ENCODE assay signal across 18 cellular contexts in the genomic region with DNA sequence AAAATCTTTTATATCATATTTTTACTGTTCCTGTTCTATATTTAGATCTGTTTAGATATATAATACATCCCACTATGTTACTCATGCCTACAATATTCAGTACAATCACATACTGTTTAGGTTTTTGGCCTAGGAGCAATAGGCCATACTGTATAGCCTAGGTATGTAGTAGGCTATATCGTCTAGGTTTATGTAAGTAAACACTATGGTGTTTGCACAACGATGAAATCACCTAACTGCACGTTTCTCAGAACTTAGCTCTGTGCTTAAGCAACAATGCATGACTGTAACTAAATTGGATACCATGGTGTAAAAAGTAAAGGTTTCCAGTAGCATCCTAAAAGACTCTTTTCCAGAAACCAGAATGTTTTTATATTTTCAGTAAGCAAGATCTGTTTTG.
"Had no signal": no experiment of that assay in that cellular context is flagged by ENCODE, and none has a peak within 500 bp of the region (broad histone marks: within the 10 kb centered on the region; RNA-seq: fewer than 3 reads in every experiment).

No MANE protein-coding gene starts in this region.

- H3K27ac ChIP-seq: ascending aorta, cardiac muscle cell, psoas muscle, testis, upper lobe of right lung, VCaP had no signal

- H3K4me1 ChIP-seq: ascending aorta, psoas muscle, testis, upper lobe of right lung had no signal

- H3K4me1 Mint-ChIP-seq: naive thymus-derived CD8-positive, alpha-beta T cell had no signal

- H3K9me3 ChIP-seq: ascending aorta, psoas muscle, testis, upper lobe of right lung had no signal

- DNase-seq: activated CD4-positive, alpha-beta T cell treated with anti-CD3 and anti-CD28 coated beads for 4 hours; activated CD8-positive, alpha-beta memory T cell treated with anti-CD3 and anti-CD28 coated beads, Interleukin-2, amount 50 U/mL, for 48 hours; activated CD8-positive, alpha-beta T cell treated with anti-CD3 and anti-CD28 coated beads, Interleukin-2, amount 10 ng/mL, durations not matched to agents 7 days and 5 days; activated naive CD4-positive, alpha-beta T cell; effector CD4-positive, alpha-beta T cell; hypothalamus; naive thymus-derived CD8-positive, alpha-beta T cell; occipital lobe; psoas muscle; stimulated activated CD4-positive, alpha-beta T cell treated with anti-CD3 and anti-CD28 coated beads, Interleukin-4, amount 100 ng/mL, for 1 hour; T-helper 1 cell; testis; upper lobe of right lung had no signal

- H3K9me3 Mint-ChIP-seq: stimulated activated naive CD8-positive, alpha-beta T cell treated with anti-CD3 and anti-CD28 coated beads, Interleukin-15, Interleukin-2, amounts not matched to agents 100 ng/mL and 50 ng/mL, for 24 hours had no signal

- H3K36me3 ChIP-seq: ascending aorta, cardiac muscle cell, upper lobe of right lung had no signal

- H3K36me3 Mint-ChIP-seq: naive thymus-derived CD8-positive, alpha-beta T cell had no signal

- H3K4me3 ChIP-seq: ascending aorta, cardiac muscle cell, psoas muscle, testis, upper lobe of right lung had no signal

- ATAC-seq: activated CD8-positive, alpha-beta T cell treated with anti-CD3 and anti-CD28 coated beads, Interleukin-2, amount 10 ng/mL, durations not matched to agents 7 days and 5 days; naive thymus-derived CD8-positive, alpha-beta T cell; psoas muscle; sciatic nerve; upper lobe of right lung had no signal

- H3K27ac Mint-ChIP-seq: activated CD8-positive, alpha-beta T cell treated with anti-CD3 and anti-CD28 coated beads, Interleukin-2, amount 10 ng/mL, durations not matched to agents 7 days and 5 days; naive thymus-derived CD8-positive, alpha-beta T cell; stimulated activated naive CD8-positive, alpha-beta T cell treated with anti-CD3 and anti-CD28 coated beads, Interleukin-15, Interleukin-2, amounts not matched to agents 100 ng/mL and 50 ng/mL, for 24 hours had no signal

- H3K27me3 ChIP-seq: ascending aorta, cardiac muscle cell, testis, upper lobe of right lung had no signal

- H3K27me3 Mint-ChIP-seq: naive thymus-derived CD8-positive, alpha-beta T cell; stimulated activated naive CD8-positive, alpha-beta T cell treated with anti-CD3 and anti-CD28 coated beads, Interleukin-15, Interleukin-2, amounts not matched to agents 100 ng/mL and 50 ng/mL, for 24 hours had no signal

- H3K4me3 Mint-ChIP-seq: activated CD8-positive, alpha-beta T cell treated with anti-CD3 and anti-CD28 coated beads, Interleukin-2, amount 10 ng/mL, durations not matched to agents 7 days and 5 days; naive thymus-derived CD8-positive, alpha-beta T cell; stimulated activated naive CD8-positive, alpha-beta T cell treated with anti-CD3 and anti-CD28 coated beads, Interleukin-15, Interleukin-2, amounts not matched to agents 100 ng/mL and 50 ng/mL, for 24 hours had no signal
